16 cellular contexts compared by ENCODE assay signal in the genomic region with DNA sequence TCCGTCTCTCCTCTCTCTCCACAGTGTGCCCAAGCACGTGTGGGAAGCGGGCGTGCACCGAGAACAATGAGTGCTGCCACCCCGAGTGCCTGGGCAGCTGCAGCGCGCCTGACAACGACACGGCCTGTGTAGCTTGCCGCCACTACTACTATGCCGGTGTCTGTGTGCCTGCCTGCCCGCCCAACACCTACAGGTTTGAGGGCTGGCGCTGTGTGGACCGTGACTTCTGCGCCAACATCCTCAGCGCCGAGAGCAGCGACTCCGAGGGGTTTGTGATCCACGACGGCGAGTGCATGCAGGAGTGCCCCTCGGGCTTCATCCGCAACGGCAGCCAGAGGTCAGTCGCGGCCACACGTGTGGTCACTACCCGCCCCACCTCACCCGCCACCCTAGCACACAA.
DNase-seq lines count a peak whose midpoint lies in the region; ATAC-seq and TF ChIP-seq lines count a peak whose summit lies in the region.
"Had no signal": no experiment of that assay in that cellular context is flagged by ENCODE, and none has a peak within 500 bp of the region (broad histone marks: within the 10 kb centered on the region; RNA-seq: fewer than 3 reads in every experiment).

No MANE protein-coding gene starts in this region.

- H3K36me3 Mint-ChIP-seq in Caco-2 (ENCODE audit: insufficient read depth, unreplicated experiment), result no peaks in the 10 kb centered on the region

- POLR2A ChIA-PET in RWPE1 (lab: Yijun Ruan, JAX; ENCODE audit: low non-redundant PET) (no interaction called here), Caco-2 (lab: Charles Lee) (no interaction called here)

- DNase-seq in RWPE1 (ENCODE audit: low spot score), result no peak
- no peak for DNase-seq in epithelial cell of prostate (ENCODE audit: low read depth, low spot score)
- no peak for DNase-seq in sciatic nerve (ENCODE audit: low spot score)
- DNase-seq in Caco-2, result no peak
- no peak for DNase-seq in NCI-H2227 treated with DMSO at 0.1 percent for 48 hours (lab: John Stamatoyannopoulos, UW)
- DNase-seq in NCI-H1930 (lab: John Stamatoyannopoulos, UW), result no peak
- DNase-seq: AML-193, DMS79, NCI-H1417, NCI-H2029, NCI-H2171 treated with DMSO at 0.1 percent for 48 hours, NCI-H510A treated with DMSO at 0.1 percent for 48 hours had no signal

- intact Hi-C loops in sciatic nerve (cut with DNase I) (no loop called here), Caco-2 (cut with micrococcal nuclease; ENCODE audit: unreplicated experiment) (no loop called here)

- peaks cover 51% of the 10 kb centered on the region for H3K79me2 ChIP-seq in ACC112 (ENCODE audit: control insufficient read depth, insufficient read depth, low read length, unreplicated experiment)

- H3K27ac ChIP-seq in ACC112 (ENCODE audit: low read depth, low read length), result peak overlapping the region; percentile 97
- H3K27ac ChIP-seq in RWPE1, result peak overlapping the region; percentile 42
- peak overlapping the region; percentile 75 for H3K27ac ChIP-seq in epithelial cell of prostate

- no peaks in the 10 kb centered on the region for H3K36me3 ChIP-seq in ACC112 (ENCODE audit: insufficient read depth, low read length)
- no peaks in the 10 kb centered on the region for H3K36me3 ChIP-seq in Caco-2 (ENCODE audit: control insufficient read depth, insufficient read depth, low read length)

- H3K4me1 ChIP-seq in ACC112 (ENCODE audit: control insufficient read depth, insufficient read depth, low read length, unreplicated experiment) (peaks cover 36% of the 10 kb centered on the region), Caco-2 (peaks cover 37% of the 10 kb centered on the region)

- H3K4me3 ChIP-seq in ACC112 (ENCODE audit: low read depth, low read length) (no peak overlapping the region), Caco-2 (ENCODE audit: low read depth, low read length) (no peak overlapping the region)
- H3K4me3 ChIP-seq: GM12878, SJSA1 had no signal

- H3K27me3 ChIP-seq in ACC112 (ENCODE audit: insufficient read depth, low read length) (no peaks in the 10 kb centered on the region), Caco-2 (replicated peaks; ENCODE audit: control insufficient read depth, insufficient read depth, low read length) (no peaks in the 10 kb centered on the region)
- H3K27me3 ChIP-seq: SJSA1 had no signal

- no TSS peak for BruUV-seq in Caco-2 (replicated peaks; lab: Mats Ljungman, UMichigan)

- H3K27me3 Mint-ChIP-seq in Caco-2 (ENCODE audit: insufficient read depth, unreplicated experiment), result no peaks in the 10 kb centered on the region

- CTCF ChIA-PET in RWPE1 (lab: Yijun Ruan, JAX), result no interaction called here
- CTCF ChIA-PET in Caco-2 (lab: Charles Lee), result no interaction called here

- H3K4me3 Mint-ChIP-seq in Caco-2 (ENCODE audit: unreplicated experiment), result no peak overlapping the region

- no peaks in the 10 kb centered on the region for H3K9me3 ChIP-seq in Caco-2
- H3K9me3 ChIP-seq: SJSA1 had no signal

- H2AFZ ChIP-seq in ACC112 (ENCODE audit: low read length, unreplicated experiment), result no peak overlapping the region

- peaks cover 35% of the 10 kb centered on the region for H3K4me1 Mint-ChIP-seq in Caco-2 (ENCODE audit: low read depth, unreplicated experiment)

- ATAC-seq in sciatic nerve (peak; percentile 25), GM21390 (IDR thresholded peaks at IDR 0.05; ENCODE audit: unreplicated experiment) (no peak)
- ATAC-seq: GM12878 had no signal

- no peak overlapping the region for H3K27ac Mint-ChIP-seq in Caco-2 (ENCODE audit: unreplicated experiment)

- no peaks in the 10 kb centered on the region for H3K9me3 Mint-ChIP-seq in Caco-2 (ENCODE audit: unreplicated experiment)

- TF ChIP-seq CTCF in RWPE1 (conservative IDR thresholded peaks at IDR 0.05; ENCODE audit: low read depth), result no peak
- TF ChIP-seq CTCF in Caco-2 (IDR thresholded peaks at IDR 0.05; ENCODE audit: insufficient read depth in 1 of 2, low read depth in 1 of 2, low read length in 1 of 2, severe bottlenecking in 1 of 2, unreplicated experiment in 1 of 2), result no peak

Comparison
In these comparisons a context has a peak if more than half of its experiments do, and no peak if none do; other contexts are left out.
1. H3K27ac ChIP-seq: peak in every context shown above with its lines; median percentile 97 in ACC112; 75 in epithelial cell of prostate; 42 in RWPE1.